ENCODE assay signal across 8 cellular contexts in genomic region chr5:109695005-109695926, GRCh38. TPM values are rescaled to one million over a fixed set of nuclear protein-coding genes. Genes with fewer than 3 reads are reported as not detected.
DNase-seq lines count a peak whose midpoint lies in the region; ATAC-seq and TF ChIP-seq lines count a peak whose summit lies in the region.

No MANE protein-coding gene starts in this region.

- H3K27me3 Mint-ChIP-seq in dendritic cell treated with granulocyte-macrophage colony-stimulating factor and Interleukin-4, amounts not matched to agents 40 ng/mL and 50 ng/mL, for 4 days: no peaks in the 10 kb centered on the region

- H3K27ac ChIP-seq in BLaER1: peak overlapping the region; percentile 46
- H3K27ac ChIP-seq in upper lobe of left lung: peak overlapping the region in 3 of 4 donors; percentile 8 to 40 (median 27)

- TF ChIP-seq POLR2A in upper lobe of left lung (IDR thresholded peaks at IDR 0.05): no peak

- TF ChIP-seq CTCF in upper lobe of left lung (IDR thresholded peaks at IDR 0.05): no peak

- H4K20me1 ChIP-seq in BLaER1: peaks cover 47% of the 10 kb centered on the region

- H3K4me1 ChIP-seq in BLaER1 (peaks cover 59% of the 10 kb centered on the region), upper lobe of left lung (peaks cover 34 to 59% (median 40%) of the 10 kb centered on the region in 4 donors)

- H3K27ac Mint-ChIP-seq in dendritic cell treated with granulocyte-macrophage colony-stimulating factor and Interleukin-4, amounts not matched to agents 40 ng/mL and 50 ng/mL, for 4 days: peak overlapping the region; percentile 82

- H3K4me3 Mint-ChIP-seq in dendritic cell treated with granulocyte-macrophage colony-stimulating factor and Interleukin-4, amounts not matched to agents 40 ng/mL and 50 ng/mL, for 4 days: peak overlapping the region; percentile 48

- WGBS in upper lobe of left lung, 2 donors: 42 to 63% methylated on average over 1 of the region's 1 CpG

- peaks cover 16% of the 10 kb centered on the region; the same call in 1 of the 2 replicates for H3K36me3 ChIP-seq in BLaER1
- no peaks in the 10 kb centered on the region for H3K36me3 ChIP-seq in upper lobe of left lung

- H3K9ac ChIP-seq in BLaER1: peak overlapping the region; percentile 48

- no peak for DNase-seq in upper lobe of left lung
- no peak for DNase-seq in putamen (ENCODE audit: low spot score)
- DNase-seq in NCI-H1417 (lab: John Stamatoyannopoulos, UW): no peak
- DNase-seq in LoVo (ENCODE audit: low spot score): no peak

- no peak for TF ChIP-seq EP300 in upper lobe of left lung (IDR thresholded peaks at IDR 0.05)

- ATAC-seq in GM19372 (IDR thresholded peaks at IDR 0.05; ENCODE audit: low read depth, unreplicated experiment): peak; percentile 51
- peak; percentile 59 for ATAC-seq in HG03280 (IDR thresholded peaks at IDR 0.05; ENCODE audit: unreplicated experiment)
- ATAC-seq in upper lobe of left lung (ENCODE audit: low FRiP score in 2 of 2): no peak

- peaks cover 9% of the 10 kb centered on the region for H3K36me3 Mint-ChIP-seq in dendritic cell treated with granulocyte-macrophage colony-stimulating factor and Interleukin-4, amounts not matched to agents 40 ng/mL and 50 ng/mL, for 4 days (ENCODE audit: low read depth)

- peak overlapping the region; percentile 58 for H3K4me2 ChIP-seq in BLaER1

- H3K9me3 ChIP-seq in BLaER1 (peaks cover 11% of the 10 kb centered on the region; the same call in 1 of the 2 replicates), upper lobe of left lung (no peaks in the 10 kb centered on the region)

- no peaks in the 10 kb centered on the region for H3K27me3 ChIP-seq in BLaER1
- H3K27me3 ChIP-seq in upper lobe of left lung: no peaks in the 10 kb centered on the region

- no peaks in the 10 kb centered on the region for H3K9me3 Mint-ChIP-seq in dendritic cell treated with granulocyte-macrophage colony-stimulating factor and Interleukin-4, amounts not matched to agents 40 ng/mL and 50 ng/mL, for 4 days

- H3K4me3 ChIP-seq in BLaER1: no peak overlapping the region
- H3K4me3 ChIP-seq in upper lobe of left lung: no peak overlapping the region

- intact Hi-C loops in dendritic cell treated with granulocyte-macrophage colony-stimulating factor and Interleukin-4, amounts not matched to agents 40 ng/mL and 50 ng/mL, for 4 days (cut with micrococcal nuclease): loop anchor here (5.0 to 10.0 kb wide), 2 partner anchors 152 to 1310 kb away; partner anchors contain the start of gene FBXL17

- peaks cover 84% of the 10 kb centered on the region for H3K4me1 Mint-ChIP-seq in dendritic cell treated with granulocyte-macrophage colony-stimulating factor and Interleukin-4, amounts not matched to agents 40 ng/mL and 50 ng/mL, for 4 days (ENCODE audit: low read depth)

RNA-seq across cellular contexts. Expression of gene MAN2A1, which starts 5.5 kb away (rescaled TPM):
- total RNA-seq in upper lobe of left lung: 10 to 100 TPM; 23.0 to 48.2 (median 40.0) TPM

Comparison
In these comparisons a context has a peak if more than half of its experiments do, and no peak if none do; other contexts are left out.
1. ATAC-seq: peak in GM19372 (single experiment) and HG03280 (single experiment); none in upper lobe of left lung (0 of 2).